Comparison of ENCODE assay signal across 2 cellular contexts in genomic region chr4:121711263-121712000, GRCh38.
TF ChIP-seq lines count a peak whose summit lies in the region.

No MANE protein-coding gene starts in this region.

TF ChIP-seq in SK-N-SH, 30 proteins besides CTCF, POLR2A, EP300 and RAD21 (continued from another document):
- TF ChIP-seq ZBTB33 (IDR thresholded peaks at IDR 0.05; ENCODE audit: borderline replicate concordance, low read depth): peak; percentile 61; the same call in 1 of the 2 replicates

TF ChIP-seq in H1, 55 proteins besides CTCF, POLR2A, EP300 and RAD21 (continued from another document):
- peak; percentile 44 for TF ChIP-seq TAF7 (optimal IDR thresholded peaks at IDR 0.05; ENCODE audit: borderline replicate concordance, low read depth, low read length)
- no peak for TF ChIP-seq CBX5 (IDR thresholded peaks at IDR 0.05; ENCODE audit: low read depth, low read length)
- peak; percentile 84 for TF ChIP-seq TEAD4 (IDR thresholded peaks at IDR 0.05; ENCODE audit: low read depth, low read length)
- TF ChIP-seq KDM1A (IDR thresholded peaks at IDR 0.05; ENCODE audit: borderline replicate concordance, low read length): no peak
- TF ChIP-seq BACH1 (IDR thresholded peaks at IDR 0.05; ENCODE audit: low read length): peak; percentile 96
- no peak for TF ChIP-seq GABPA (IDR thresholded peaks at IDR 0.05; ENCODE audit: borderline replicate concordance, insufficient read depth, low read length)
- no peak for TF ChIP-seq USF2 (IDR thresholded peaks at IDR 0.05; ENCODE audit: low read length)
- no peak for TF ChIP-seq RXRA (IDR thresholded peaks at IDR 0.05; ENCODE audit: insufficient read depth, low read depth, low read length)
- no peak for TF ChIP-seq RBBP5 (IDR thresholded peaks at IDR 0.05; ENCODE audit: borderline replicate concordance, low read depth, low read length)
- no peak for TF ChIP-seq SP2 (IDR thresholded peaks at IDR 0.05; ENCODE audit: low read length)
- TF ChIP-seq SIX5 (IDR thresholded peaks at IDR 0.05; ENCODE audit: low read depth, low read length): no peak
